39 cellular contexts compared by ENCODE assay signal in the genomic region with DNA sequence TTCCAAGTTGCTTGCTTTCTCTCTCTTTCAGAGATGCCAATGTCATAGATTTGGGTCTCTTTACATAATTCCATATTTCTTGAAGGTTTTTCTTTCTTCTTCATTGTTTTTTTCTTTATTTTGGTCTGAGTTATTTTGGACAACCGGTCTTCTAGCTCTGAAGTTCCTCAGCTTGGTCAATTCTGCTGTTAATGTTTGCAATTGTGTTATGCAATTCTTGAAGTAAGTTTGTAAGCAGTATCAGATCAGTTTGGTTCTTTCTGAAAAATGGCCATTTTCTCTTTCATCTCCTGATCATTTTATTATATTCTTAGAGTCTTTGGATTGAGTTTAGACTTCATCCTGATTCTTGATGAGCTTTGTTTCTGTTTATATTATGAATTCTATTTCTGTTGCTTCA. TPM values are rescaled to one million over a fixed set of nuclear protein-coding genes. Genes with fewer than 3 reads are reported as not detected.
"Had no signal": no experiment of that assay in that cellular context is flagged by ENCODE, and none has a peak within 500 bp of the region (broad histone marks: within the 10 kb centered on the region; RNA-seq: fewer than 3 reads in every experiment).

No MANE protein-coding gene starts in this region.

- H3K9me3 ChIP-seq: adrenal gland, ascending aorta, body of pancreas, breast epithelium had no signal

- H3K36me3 ChIP-seq: adrenal gland, ascending aorta, brain microvascular endothelial cell, breast epithelium, cardiac muscle cell had no signal

- H3K27ac ChIP-seq: adrenal gland, ascending aorta, body of pancreas, brain microvascular endothelial cell, breast epithelium, cardiac muscle cell had no signal

- FAIRE-seq: astrocyte, bronchial epithelial cell had no signal

- DNase-seq: activated effector memory CD4-positive, alpha-beta T cell treated with anti-CD3 and anti-CD28 coated beads, Interleukin-2, amount 50 U/mL, for 16 hours; activated effector memory CD4-positive, alpha-beta T cell treated with Interleukin-2 at 50 U/mL for 16 hours; activated gamma-delta T cell; activated gamma-delta T cell treated with Interleukin-2 at 50 U/mL for 16 hours; activated naive CD4-positive, alpha-beta T cell; activated naive CD4-positive, alpha-beta T cell treated with anti-CD3 and anti-CD28 coated beads for 36 hours; activated naive CD4-positive, alpha-beta T cell treated with anti-CD3 and anti-CD28 coated beads, Interleukin-2, amount 10 ng/mL, durations not matched to agents 7 days and 5 days; activated naive CD4-positive, alpha-beta T cell treated with anti-CD3 and anti-CD28 coated beads, Interleukin-2, amount 50 U/mL, for 16 hours; activated naive CD4-positive, alpha-beta T cell treated with Interleukin-2 at 50 U/mL for 16 hours; activated naive CD8-positive, alpha-beta T cell treated with anti-CD3 and anti-CD28 coated beads for 36 hours; activated naive CD8-positive, alpha-beta T cell treated with anti-CD3 and anti-CD28 coated beads, Interleukin-2, amount 10 ng/mL, durations not matched to agents 7 days and 5 days; activated naive CD8-positive, alpha-beta T cell treated with anti-CD3 and anti-CD28 coated beads, Interleukin-2, amount 50 U/mL, for 24 hours; activated T-cell treated with anti-CD3 and anti-CD28 coated beads, Interleukin-2, amount 50 U/mL, for 24 hours; activated T-cell treated with anti-CD3 and anti-CD28 coated beads, Interleukin-2, amount 50 U/mL, for 4 hours; activated T-cell treated with anti-CD3 and anti-CD28 coated beads, Interleukin-2, amount 50 U/mL, for 48 hours; activated T-cell treated with anti-CD3 and anti-CD28 coated beads, Interleukin-2, amount 50 U/mL, for 72 hours; adrenal gland; amniotic stem cell; amygdala; anterior cingulate cortex; aorta; body of pancreas; brain microvascular endothelial cell; caudate nucleus; central memory CD4-positive, alpha-beta T cell; cerebellar nuclear complex had no signal

- H3K4me1 ChIP-seq: adrenal gland, ascending aorta, body of pancreas, breast epithelium had no signal

- ATAC-seq: activated naive CD4-positive, alpha-beta T cell treated with anti-CD3 and anti-CD28 coated beads, Interleukin-2, amount 50 U/mL, for 72 hours; activated naive CD8-positive, alpha-beta T cell treated with anti-CD3 and anti-CD28 coated beads, Interleukin-2, amount 50 U/mL, for 24 hours; activated T-cell treated with anti-CD3 and anti-CD28 coated beads, Interleukin-2, amount 50 U/mL, for 4 hours; activated T-cell treated with anti-CD3 and anti-CD28 coated beads, Interleukin-2, amount 50 U/mL, for 72 hours; activated T-helper 17 cell treated with anti-CD3 and anti-CD28 coated beads, Interleukin-2, amount 50 U/mL, for 72 hours; body of pancreas had no signal

- H3K4me3 ChIP-seq: adrenal gland, ascending aorta, body of pancreas, breast epithelium, cardiac muscle cell had no signal

- H3K27me3 ChIP-seq: adrenal gland, ascending aorta, body of pancreas, brain microvascular endothelial cell, breast epithelium, cardiac muscle cell had no signal

RNA-seq across cellular contexts. Expression of gene PRDM9, which starts 16.4 kb away (rescaled TPM):
- total RNA-seq: activated naive CD4-positive, alpha-beta T cell treated with anti-CD3 and anti-CD28 coated beads for 36 hours; activated naive CD4-positive, alpha-beta T cell treated with anti-CD3 and anti-CD28 coated beads, Interleukin-2, amount 50 U/mL, for 72 hours; activated naive CD8-positive, alpha-beta T cell treated with anti-CD3 and anti-CD28 coated beads for 36 hours; activated naive CD8-positive, alpha-beta T cell treated with anti-CD3 and anti-CD28 coated beads, Interleukin-2, amount 10 ng/mL, durations not matched to agents 7 days and 5 days; activated T-cell treated with anti-CD3 and anti-CD28 coated beads, Interleukin-2, amount 50 U/mL, for 4 hours; activated T-cell treated with anti-CD3 and anti-CD28 coated beads, Interleukin-2, amount 50 U/mL, for 72 hours; activated T-helper 1 cell treated with anti-CD3 and anti-CD28 coated beads, Interleukin-12 subunit alpha, Interleukin-12 subunit beta, Interleukin-2, Interleukin-4 antibody, amounts not matched to agents 30 ng/mL and 10 ng/mL and 1 ng/mL, durations not matched to agents 14 hours and 24 hours and 36 hours; activated T-helper 17 cell treated with anti-CD3 and anti-CD28 coated beads, Interleukin-2, amount 50 U/mL, for 72 hours; activated T-helper 2 cell treated with anti-CD3 and anti-CD28 coated beads, Interferon-gamma antibody, Interleukin-2, Interleukin-4, amounts not matched to agents 10 μg/mL and 5 μg/mL and 100 μg/mL, durations not matched to agents 14 hours and 24 hours and 36 hours; adrenal gland; aorta; ascending aorta; astrocyte; body of pancreas; breast epithelium; cardiac muscle cell; cardiac septum; cerebellum; chondrocyte had no signal
- polyA plus RNA-seq: adipose tissue, adrenal gland, cardiac muscle cell had no signal
